ENCODE assay signal across 9 cellular contexts in the genomic region with DNA sequence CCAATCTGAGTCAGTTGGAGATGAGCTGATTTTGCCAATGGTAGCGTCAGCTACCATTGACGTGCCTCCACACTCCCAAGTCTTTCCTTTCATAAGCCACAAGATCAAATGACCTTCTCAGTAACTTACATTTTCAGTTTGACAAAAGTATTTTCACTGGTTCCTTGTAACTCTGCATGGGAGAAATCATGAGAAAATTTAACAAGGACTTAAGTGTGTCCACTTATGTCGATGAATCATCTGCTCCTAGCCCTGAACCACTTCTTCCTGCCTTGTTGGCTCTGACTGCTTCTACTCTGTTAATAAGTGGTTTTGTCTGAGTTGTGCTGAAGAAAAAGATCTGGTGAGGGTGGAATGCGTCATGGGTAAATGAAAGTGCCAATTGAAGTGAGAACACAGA.
DNase-seq lines count a peak whose midpoint lies in the region; ATAC-seq and TF ChIP-seq lines count a peak whose summit lies in the region.
"Had no signal": no experiment of that assay in that cellular context is flagged by ENCODE, and none has a peak within 500 bp of the region (broad histone marks: within the 10 kb centered on the region; RNA-seq: fewer than 3 reads in every experiment).

No MANE protein-coding gene starts in this region.

- no peak for TF ChIP-seq CTCF in cardiac muscle cell (IDR thresholded peaks at IDR 0.05; ENCODE audit: low read depth, low read length)
- no peak for TF ChIP-seq CTCF in thyroid gland (IDR thresholded peaks at IDR 0.05)
- TF ChIP-seq CTCF in uterus (IDR thresholded peaks at IDR 0.05): no peak

- H3K9me3 ChIP-seq in cardiac muscle cell (ENCODE audit: low read depth): no peaks in the 10 kb centered on the region
- no peaks in the 10 kb centered on the region for H3K9me3 ChIP-seq in thyroid gland
- no peaks in the 10 kb centered on the region for H3K9me3 ChIP-seq in uterus

- H3K4me3 ChIP-seq in cardiac muscle cell: no peak overlapping the region
- H3K4me3 ChIP-seq in thyroid gland (replicated peaks in 1 of 3): no peak overlapping the region
- H3K4me3 ChIP-seq in uterus: no peak overlapping the region

- H3K27ac ChIP-seq in cardiac muscle cell: peak overlapping the region; percentile 55
- H3K27ac ChIP-seq in thyroid gland: peak overlapping the region; percentile 71 to 88 (median 78)
- no peak overlapping the region for H3K27ac ChIP-seq in uterus
- H3K27ac ChIP-seq: parathyroid adenoma had no signal

- 33 to 36% methylated on average over 4 of the region's 4 CpGs for WGBS in thyroid gland, 2 donors

- intact Hi-C loops in cardiac septum (cut with DNase I) (no loop called here), thyroid gland (cut with DNase I) (no loop called here), uterus (cut with DNase I; ENCODE audit: low total_unique reads) (no loop called here)

- no peaks in the 10 kb centered on the region for H3K27me3 ChIP-seq in cardiac muscle cell
- no peaks in the 10 kb centered on the region for H3K27me3 ChIP-seq in thyroid gland
- H3K27me3 ChIP-seq in uterus: no peaks in the 10 kb centered on the region

- H3K4me1 ChIP-seq in cardiac muscle cell (ENCODE audit: low read depth) (peaks cover 8% of the 10 kb centered on the region), thyroid gland (peaks cover 19 to 25% of the 10 kb centered on the region in 2 donors), uterus (no peaks in the 10 kb centered on the region)
- H3K4me1 ChIP-seq: parathyroid adenoma had no signal

- peak in 1 of 2 donors; percentile 82 for DNase-seq in cardiac muscle cell (ENCODE audit: low read depth in 1 of 2, low spot score in 1 of 2)
- no peak for DNase-seq in cardiac septum (ENCODE audit: low spot score)
- peak; percentile 30 for DNase-seq in epidermal melanocyte (ENCODE audit: insufficient read length, low spot score)
- DNase-seq in thyroid gland: peak; percentile 55 to 67
- no peak for DNase-seq in NCI-H146 treated with DMSO at 0.1 percent for 48 hours (lab: John Stamatoyannopoulos, UW; ENCODE audit: unreplicated experiment)
- DNase-seq in activated naive CD4-positive, alpha-beta T cell treated with anti-CD3 and anti-CD28 coated beads, Interleukin-2, amount 50 U/mL, for 16 hours: no peak
- DNase-seq in uterus: no peak

- TF ChIP-seq POLR2A in thyroid gland (IDR thresholded peaks at IDR 0.05) (no peak), uterus (IDR thresholded peaks at IDR 0.05) (no peak)

- ATAC-seq in HG03432 (IDR thresholded peaks at IDR 0.05; ENCODE audit: unreplicated experiment): peak; percentile 86

- no peaks in the 10 kb centered on the region for H3K36me3 ChIP-seq in cardiac muscle cell
- no peaks in the 10 kb centered on the region for H3K36me3 ChIP-seq in thyroid gland
- H3K36me3 ChIP-seq in uterus: no peaks in the 10 kb centered on the region

Comparison
In these comparisons a context has a peak if more than half of its experiments do, and no peak if none do; other contexts are left out.
1. DNase-seq: peak in epidermal melanocyte (single experiment) and thyroid gland (2 of 2); none in cardiac septum (single experiment), NCI-H146 treated with DMSO at 0.1 percent for 48 hours (single experiment), activated naive CD4-positive, alpha-beta T cell treated with anti-CD3 and anti-CD28 coated beads, Interleukin-2, amount 50 U/mL, for 16 hours (single experiment) and uterus (0 of 2).
2. H3K27ac ChIP-seq: peak in cardiac muscle cell (single experiment) and thyroid gland (3 of 3); none in uterus (0 of 2).